ENCODE assay signal across 30 cellular contexts in genomic region chr18:4836146-4836545, GRCh38.
"Had no signal": no experiment of that assay in that cellular context is flagged by ENCODE, and none has a peak within 500 bp of the region (broad histone marks: within the 10 kb centered on the region; RNA-seq: fewer than 3 reads in every experiment).

No MANE protein-coding gene starts in this region.

- H3K27ac ChIP-seq: adrenal gland, body of pancreas, brain microvascular endothelial cell, breast epithelium, VCaP had no signal

- H3K9me3 ChIP-seq: adrenal gland, body of pancreas, breast epithelium had no signal

- DNase-seq: activated B cell treated with CpG ODN at 0.5 μM for 24 hours; activated CD4-positive, alpha-beta memory T cell treated with anti-CD3 and anti-CD28 coated beads for 36 hours; activated CD4-positive, alpha-beta T cell treated with anti-CD3 and anti-CD28 coated beads for 4 hours; activated CD4-positive, alpha-beta T cell treated with anti-CD3 and anti-CD28 coated beads, Interleukin-2, amount 10 ng/mL, durations not matched to agents 24 days and 14 days; activated CD4-positive, alpha-beta T cell treated with anti-CD3 and anti-CD28 coated beads, Interleukin-2, amount 50 U/mL, for 1 hour; activated CD4-positive, alpha-beta T cell treated with anti-CD3 and anti-CD28 coated beads, Interleukin-2, amount 50 U/mL, for 4 hours; activated CD4-positive, CD25-positive, alpha-beta regulatory T cell treated with anti-CD3 and anti-CD28 coated beads, Interleukin-2, amount 50 U/mL, for 72 hours; activated CD8-positive, alpha-beta memory T cell treated with anti-CD3 and anti-CD28 coated beads, Interleukin-2, amount 50 U/mL, for 4 hours; activated CD8-positive, alpha-beta T cell treated with anti-CD3 and anti-CD28 coated beads for 36 hours; activated effector memory CD4-positive, alpha-beta T cell treated with anti-CD3 and anti-CD28 coated beads, Interleukin-2, amount 50 U/mL, for 16 hours; activated gamma-delta T cell treated with Interleukin-2 at 50 U/mL for 16 hours; activated naive CD4-positive, alpha-beta T cell; activated naive CD4-positive, alpha-beta T cell treated with anti-CD3 and anti-CD28 coated beads for 36 hours; activated naive CD4-positive, alpha-beta T cell treated with anti-CD3 and anti-CD28 coated beads, Interleukin-2, amount 50 U/mL, for 16 hours; activated naive CD8-positive, alpha-beta T cell treated with anti-CD3 and anti-CD28 coated beads for 36 hours; activated T-cell treated with anti-CD3 and anti-CD28 coated beads for 4 hours; activated T-cell treated with anti-CD3 and anti-CD28 coated beads, Interleukin-2, amount 50 U/mL, for 1 hour; activated T-cell treated with anti-CD3 and anti-CD28 coated beads, Interleukin-2, amount 50 U/mL, for 4 hours; activated T-cell treated with anti-CD3 and anti-CD28 coated beads, Interleukin-2, amount 50 U/mL, for 72 hours; adrenal gland; amniotic stem cell; aorta; body of pancreas; brain microvascular endothelial cell; T-helper 1 cell; T-helper 2 cell; T-helper 9 cell had no signal

- ATAC-seq: activated CD8-positive, alpha-beta T cell treated with anti-CD3 and anti-CD28 coated beads for 36 hours; activated naive CD4-positive, alpha-beta T cell treated with anti-CD3 and anti-CD28 coated beads, Interleukin-2, amount 50 U/mL, for 72 hours; activated T-cell treated with anti-CD3 and anti-CD28 coated beads, Interleukin-2, amount 50 U/mL, for 4 hours; activated T-cell treated with anti-CD3 and anti-CD28 coated beads, Interleukin-2, amount 50 U/mL, for 72 hours; body of pancreas had no signal

- H3K4me1 ChIP-seq: adrenal gland, body of pancreas, breast epithelium had no signal

- H3K36me3 ChIP-seq: adrenal gland, brain microvascular endothelial cell, breast epithelium had no signal

- H3K4me3 ChIP-seq: adrenal gland, body of pancreas, breast epithelium had no signal
